ENCODE assay signal across 8 cellular contexts in genomic region chrX:12567857-12568256, GRCh38.
DNase-seq lines count a peak whose midpoint lies in the region; ATAC-seq, FAIRE-seq and TF ChIP-seq lines count a peak whose summit lies in the region.

No MANE protein-coding gene starts in this region.

- no peak overlapping the region for H3K27ac ChIP-seq in SU-DHL-6 (ENCODE audit: low read depth, low read length)
- no peak overlapping the region for H3K27ac ChIP-seq in upper lobe of left lung

- no peaks in the 10 kb centered on the region for H3K9me3 ChIP-seq in SU-DHL-6 (ENCODE audit: insufficient read depth, low read length)
- H3K9me3 ChIP-seq in upper lobe of left lung, result no peaks in the 10 kb centered on the region

- no peaks in the 10 kb centered on the region for H3K9me2 ChIP-seq in SU-DHL-6 (replicated peaks; ENCODE audit: insufficient read depth, low read length)

- ATAC-seq in upper lobe of left lung (ENCODE audit: low FRiP score in 2 of 2) (no peak), GM21390 (IDR thresholded peaks at IDR 0.05; ENCODE audit: unreplicated experiment) (no peak)

- H3K36me3 ChIP-seq in SU-DHL-6 (ENCODE audit: low read length), result no peaks in the 10 kb centered on the region
- H3K36me3 ChIP-seq in upper lobe of left lung, result no peaks in the 10 kb centered on the region

- no peak for TF ChIP-seq EP300 in upper lobe of left lung (IDR thresholded peaks at IDR 0.05)

- WGBS in upper lobe of left lung, 2 donors, result 29 to 47% methylated on average over 2 of the region's 2 CpGs

- TF ChIP-seq CTCF in AG09319 (IDR thresholded peaks at IDR 0.05; ENCODE audit: low read depth, low read length) (peak; percentile 63), SU-DHL-6 (IDR thresholded peaks at IDR 0.05; ENCODE audit: insufficient read depth, low read length, poor library complexity, severe bottlenecking) (peak; percentile 47), upper lobe of left lung (IDR thresholded peaks at IDR 0.05) (peak in 2 of 6 experiments; percentile 8 to 33)

- no peak overlapping the region for H2AFZ ChIP-seq in SU-DHL-6 (ENCODE audit: low read depth, low read length, severe bottlenecking)

- peak; percentile 82 for FAIRE-seq in GM19239 (lab: Jason Lieb, UNC)

- no peak for TF ChIP-seq POLR2A in upper lobe of left lung (IDR thresholded peaks at IDR 0.05)

- H3K4me2 ChIP-seq in SU-DHL-6 (ENCODE audit: low read depth, low read length, poor library complexity, severe bottlenecking), result no peak overlapping the region

- no peak overlapping the region for H3K9ac ChIP-seq in SU-DHL-6 (ENCODE audit: low read length)

- H3K4me1 ChIP-seq in upper lobe of left lung, result no peaks in the 10 kb centered on the region

- no peaks in the 10 kb centered on the region for H3K79me2 ChIP-seq in SU-DHL-6 (ENCODE audit: insufficient read depth, low read length)

- H3K27me3 ChIP-seq in SU-DHL-6 (ENCODE audit: low read length) (no peaks in the 10 kb centered on the region), upper lobe of left lung (no peaks in the 10 kb centered on the region)

- DNase-seq in AG09319 (ENCODE audit: extremely low read depth, low read depth) (no peak), GM19239 (ENCODE audit: insufficient read length, low spot score) (no peak), inferior parietal cortex (ENCODE audit: extremely low spot score) (peak; percentile 21), upper lobe of left lung (no peak), activated gamma-delta T cell treated with Interleukin-2 at 50 U/mL for 16 hours (no peak)
- no peak for DNase-seq in activated CD4-positive, CD25-positive, alpha-beta regulatory T cell (lab: John Stamatoyannopoulos, UW)

- H4K20me1 ChIP-seq in SU-DHL-6 (ENCODE audit: low read depth, low read length), result no peaks in the 10 kb centered on the region

- H3K4me3 ChIP-seq in SU-DHL-6 (ENCODE audit: insufficient read depth, low read length, poor library complexity, severe bottlenecking) (no peak overlapping the region), upper lobe of left lung (no peak overlapping the region)

- no peaks in the 10 kb centered on the region for H3F3A ChIP-seq in SU-DHL-6 (ENCODE audit: insufficient read depth)
